In the genomic region with DNA sequence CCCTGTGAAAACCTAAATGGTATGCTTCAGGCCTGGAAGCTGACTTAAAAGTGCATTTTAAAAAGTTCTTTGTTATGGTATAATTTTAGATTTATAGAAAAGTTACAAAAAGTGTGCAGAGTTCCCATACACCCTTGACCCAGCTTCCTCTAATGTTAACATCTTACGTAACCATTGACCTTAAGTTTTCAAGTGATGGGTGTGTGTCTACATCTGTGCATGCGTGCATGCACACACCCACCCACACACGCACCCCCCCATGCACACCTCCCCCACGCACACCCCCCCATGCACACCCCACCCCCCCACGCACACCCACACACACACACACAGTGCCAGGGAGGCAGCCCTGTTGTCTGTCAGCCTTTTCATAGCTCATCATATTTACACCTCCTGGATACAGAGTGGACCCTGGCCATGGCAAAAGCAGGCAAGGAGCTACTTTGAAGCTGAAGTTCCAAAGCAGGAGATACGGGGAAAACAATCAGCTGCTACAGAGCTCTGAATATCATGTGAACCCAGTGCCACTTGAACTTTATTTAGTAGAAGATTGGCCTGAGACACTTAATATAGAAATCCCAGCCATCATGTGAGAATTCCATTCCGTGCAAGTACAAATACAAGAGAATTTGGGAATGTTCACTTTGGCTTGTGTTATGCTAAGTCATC, we compare ENCODE assay signal across 2 cellular contexts.
TF ChIP-seq lines count a peak whose summit lies in the region.

No MANE protein-coding gene starts in this region.

TF ChIP-seq in GM23338, 12 proteins besides CTCF, POLR2A, EP300 and RAD21 (continued from another document and continues in another):
- TF ChIP-seq, protein P1, sequence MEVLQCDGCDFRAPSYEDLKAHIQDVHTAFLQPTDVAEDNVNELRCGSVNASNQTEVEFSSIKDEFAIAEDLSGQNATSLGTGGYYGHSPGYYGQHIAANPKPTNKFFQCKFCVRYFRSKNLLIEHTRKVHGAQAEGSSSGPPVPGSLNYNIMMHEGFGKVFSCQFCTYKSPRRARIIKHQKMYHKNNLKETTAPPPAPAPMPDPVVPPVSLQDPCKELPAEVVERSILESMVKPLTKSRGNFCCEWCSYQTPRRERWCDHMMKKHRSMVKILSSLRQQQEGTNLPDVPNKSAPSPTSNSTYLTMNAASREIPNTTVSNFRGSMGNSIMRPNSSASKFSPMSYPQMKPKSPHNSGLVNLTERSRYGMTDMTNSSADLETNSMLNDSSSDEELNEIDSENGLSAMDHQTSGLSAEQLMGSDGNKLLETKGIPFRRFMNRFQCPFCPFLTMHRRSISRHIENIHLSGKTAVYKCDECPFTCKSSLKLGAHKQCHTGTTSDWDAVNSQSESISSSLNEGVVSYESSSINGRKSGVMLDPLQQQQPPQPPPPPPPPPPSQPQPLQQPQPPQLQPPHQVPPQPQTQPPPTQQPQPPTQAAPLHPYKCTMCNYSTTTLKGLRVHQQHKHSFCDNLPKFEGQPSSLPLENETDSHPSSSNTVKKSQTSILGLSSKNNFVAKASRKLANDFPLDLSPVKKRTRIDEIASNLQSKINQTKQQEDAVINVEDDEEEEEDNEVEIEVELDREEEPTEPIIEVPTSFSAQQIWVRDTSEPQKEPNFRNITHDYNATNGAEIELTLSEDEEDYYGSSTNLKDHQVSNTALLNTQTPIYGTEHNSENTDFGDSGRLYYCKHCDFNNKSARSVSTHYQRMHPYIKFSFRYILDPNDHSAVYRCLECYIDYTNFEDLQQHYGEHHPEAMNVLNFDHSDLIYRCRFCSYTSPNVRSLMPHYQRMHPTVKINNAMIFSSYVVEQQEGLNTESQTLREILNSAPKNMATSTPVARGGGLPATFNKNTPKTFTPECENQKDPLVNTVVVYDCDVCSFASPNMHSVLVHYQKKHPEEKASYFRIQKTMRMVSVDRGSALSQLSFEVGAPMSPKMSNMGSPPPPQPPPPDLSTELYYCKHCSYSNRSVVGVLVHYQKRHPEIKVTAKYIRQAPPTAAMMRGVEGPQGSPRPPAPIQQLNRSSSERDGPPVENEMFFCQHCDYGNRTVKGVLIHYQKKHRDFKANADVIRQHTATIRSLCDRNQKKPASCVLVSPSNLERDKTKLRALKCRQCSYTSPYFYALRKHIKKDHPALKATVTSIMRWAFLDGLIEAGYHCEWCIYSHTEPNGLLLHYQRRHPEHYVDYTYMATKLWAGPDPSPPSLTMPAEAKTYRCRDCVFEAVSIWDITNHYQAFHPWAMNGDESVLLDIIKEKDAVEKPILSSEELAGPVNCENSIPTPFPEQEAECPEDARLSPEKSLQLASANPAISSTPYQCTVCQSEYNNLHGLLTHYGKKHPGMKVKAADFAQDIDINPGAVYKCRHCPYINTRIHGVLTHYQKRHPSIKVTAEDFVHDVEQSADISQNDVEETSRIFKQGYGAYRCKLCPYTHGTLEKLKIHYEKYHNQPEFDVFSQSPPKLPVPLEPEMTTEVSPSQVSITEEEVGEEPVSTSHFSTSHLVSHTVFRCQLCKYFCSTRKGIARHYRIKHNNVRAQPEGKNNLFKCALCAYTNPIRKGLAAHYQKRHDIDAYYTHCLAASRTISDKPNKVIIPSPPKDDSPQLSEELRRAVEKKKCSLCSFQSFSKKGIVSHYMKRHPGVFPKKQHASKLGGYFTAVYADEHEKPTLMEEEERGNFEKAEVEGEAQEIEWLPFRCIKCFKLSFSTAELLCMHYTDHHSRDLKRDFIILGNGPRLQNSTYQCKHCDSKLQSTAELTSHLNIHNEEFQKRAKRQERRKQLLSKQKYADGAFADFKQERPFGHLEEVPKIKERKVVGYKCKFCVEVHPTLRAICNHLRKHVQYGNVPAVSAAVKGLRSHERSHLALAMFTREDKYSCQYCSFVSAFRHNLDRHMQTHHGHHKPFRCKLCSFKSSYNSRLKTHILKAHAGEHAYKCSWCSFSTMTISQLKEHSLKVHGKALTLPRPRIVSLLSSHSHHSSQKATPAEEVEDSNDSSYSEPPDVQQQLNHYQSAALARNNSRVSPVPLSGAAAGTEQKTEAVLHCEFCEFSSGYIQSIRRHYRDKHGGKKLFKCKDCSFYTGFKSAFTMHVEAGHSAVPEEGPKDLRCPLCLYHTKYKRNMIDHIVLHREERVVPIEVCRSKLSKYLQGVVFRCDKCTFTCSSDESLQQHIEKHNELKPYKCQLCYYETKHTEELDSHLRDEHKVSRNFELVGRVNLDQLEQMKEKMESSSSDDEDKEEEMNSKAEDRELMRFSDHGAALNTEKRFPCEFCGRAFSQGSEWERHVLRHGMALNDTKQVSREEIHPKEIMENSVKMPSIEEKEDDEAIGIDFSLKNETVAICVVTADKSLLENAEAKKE (CRISPR knock-in tag; IDR thresholded peaks at IDR 0.05) = no peak
- no peak for TF ChIP-seq ZNF331 (CRISPR knock-in tag; IDR thresholded peaks at IDR 0.05; ENCODE audit: low read depth)
- no peak for TF ChIP-seq EZH2 (IDR thresholded peaks at IDR 0.05; ENCODE audit: low read depth, unreplicated experiment)
- no peak for TF ChIP-seq NANOG (IDR thresholded peaks at IDR 0.05; ENCODE audit: borderline replicate concordance)
- TF ChIP-seq CREB1 (CRISPR knock-in tag; IDR thresholded peaks at IDR 0.05; ENCODE audit: low read depth) = no peak
- TF ChIP-seq, protein P2, sequence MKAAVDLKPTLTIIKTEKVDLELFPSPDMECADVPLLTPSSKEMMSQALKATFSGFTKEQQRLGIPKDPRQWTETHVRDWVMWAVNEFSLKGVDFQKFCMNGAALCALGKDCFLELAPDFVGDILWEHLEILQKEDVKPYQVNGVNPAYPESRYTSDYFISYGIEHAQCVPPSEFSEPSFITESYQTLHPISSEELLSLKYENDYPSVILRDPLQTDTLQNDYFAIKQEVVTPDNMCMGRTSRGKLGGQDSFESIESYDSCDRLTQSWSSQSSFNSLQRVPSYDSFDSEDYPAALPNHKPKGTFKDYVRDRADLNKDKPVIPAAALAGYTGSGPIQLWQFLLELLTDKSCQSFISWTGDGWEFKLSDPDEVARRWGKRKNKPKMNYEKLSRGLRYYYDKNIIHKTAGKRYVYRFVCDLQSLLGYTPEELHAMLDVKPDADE (IDR thresholded peaks at IDR 0.05) = no peak
- TF ChIP-seq, protein P3, sequence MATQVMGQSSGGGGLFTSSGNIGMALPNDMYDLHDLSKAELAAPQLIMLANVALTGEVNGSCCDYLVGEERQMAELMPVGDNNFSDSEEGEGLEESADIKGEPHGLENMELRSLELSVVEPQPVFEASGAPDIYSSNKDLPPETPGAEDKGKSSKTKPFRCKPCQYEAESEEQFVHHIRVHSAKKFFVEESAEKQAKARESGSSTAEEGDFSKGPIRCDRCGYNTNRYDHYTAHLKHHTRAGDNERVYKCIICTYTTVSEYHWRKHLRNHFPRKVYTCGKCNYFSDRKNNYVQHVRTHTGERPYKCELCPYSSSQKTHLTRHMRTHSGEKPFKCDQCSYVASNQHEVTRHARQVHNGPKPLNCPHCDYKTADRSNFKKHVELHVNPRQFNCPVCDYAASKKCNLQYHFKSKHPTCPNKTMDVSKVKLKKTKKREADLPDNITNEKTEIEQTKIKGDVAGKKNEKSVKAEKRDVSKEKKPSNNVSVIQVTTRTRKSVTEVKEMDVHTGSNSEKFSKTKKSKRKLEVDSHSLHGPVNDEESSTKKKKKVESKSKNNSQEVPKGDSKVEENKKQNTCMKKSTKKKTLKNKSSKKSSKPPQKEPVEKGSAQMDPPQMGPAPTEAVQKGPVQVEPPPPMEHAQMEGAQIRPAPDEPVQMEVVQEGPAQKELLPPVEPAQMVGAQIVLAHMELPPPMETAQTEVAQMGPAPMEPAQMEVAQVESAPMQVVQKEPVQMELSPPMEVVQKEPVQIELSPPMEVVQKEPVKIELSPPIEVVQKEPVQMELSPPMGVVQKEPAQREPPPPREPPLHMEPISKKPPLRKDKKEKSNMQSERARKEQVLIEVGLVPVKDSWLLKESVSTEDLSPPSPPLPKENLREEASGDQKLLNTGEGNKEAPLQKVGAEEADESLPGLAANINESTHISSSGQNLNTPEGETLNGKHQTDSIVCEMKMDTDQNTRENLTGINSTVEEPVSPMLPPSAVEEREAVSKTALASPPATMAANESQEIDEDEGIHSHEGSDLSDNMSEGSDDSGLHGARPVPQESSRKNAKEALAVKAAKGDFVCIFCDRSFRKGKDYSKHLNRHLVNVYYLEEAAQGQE (IDR thresholded peaks at IDR 0.05; ENCODE audit: unreplicated experiment) = no peak
- no peak for TF ChIP-seq JUNB (IDR thresholded peaks at IDR 0.05; ENCODE audit: unreplicated experiment)

TF ChIP-seq in WTC11, 78 proteins besides CTCF, POLR2A, EP300 and RAD21 (continued from another document):
- TF ChIP-seq TEAD4 (CRISPR knock-in tag; IDR thresholded peaks at IDR 0.05) (no peak), SMAD3 (CRISPR knock-in tag; IDR thresholded peaks at IDR 0.05; ENCODE audit: borderline replicate concordance) (no peak), ZNF423 (CRISPR knock-in tag; IDR thresholded peaks at IDR 0.05) (no peak), MXD4 (CRISPR knock-in tag; IDR thresholded peaks at IDR 0.05; ENCODE audit: borderline replicate concordance) (no peak)
- TF ChIP-seq, protein P4, sequence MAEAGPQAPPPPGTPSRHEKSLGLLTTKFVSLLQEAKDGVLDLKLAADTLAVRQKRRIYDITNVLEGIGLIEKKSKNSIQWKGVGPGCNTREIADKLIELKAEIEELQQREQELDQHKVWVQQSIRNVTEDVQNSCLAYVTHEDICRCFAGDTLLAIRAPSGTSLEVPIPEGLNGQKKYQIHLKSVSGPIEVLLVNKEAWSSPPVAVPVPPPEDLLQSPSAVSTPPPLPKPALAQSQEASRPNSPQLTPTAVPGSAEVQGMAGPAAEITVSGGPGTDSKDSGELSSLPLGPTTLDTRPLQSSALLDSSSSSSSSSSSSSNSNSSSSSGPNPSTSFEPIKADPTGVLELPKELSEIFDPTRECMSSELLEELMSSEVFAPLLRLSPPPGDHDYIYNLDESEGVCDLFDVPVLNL (CRISPR knock-in tag; IDR thresholded peaks at IDR 0.05; ENCODE audit: borderline replicate concordance, low read depth) = no peak
- TF ChIP-seq, protein P5, sequence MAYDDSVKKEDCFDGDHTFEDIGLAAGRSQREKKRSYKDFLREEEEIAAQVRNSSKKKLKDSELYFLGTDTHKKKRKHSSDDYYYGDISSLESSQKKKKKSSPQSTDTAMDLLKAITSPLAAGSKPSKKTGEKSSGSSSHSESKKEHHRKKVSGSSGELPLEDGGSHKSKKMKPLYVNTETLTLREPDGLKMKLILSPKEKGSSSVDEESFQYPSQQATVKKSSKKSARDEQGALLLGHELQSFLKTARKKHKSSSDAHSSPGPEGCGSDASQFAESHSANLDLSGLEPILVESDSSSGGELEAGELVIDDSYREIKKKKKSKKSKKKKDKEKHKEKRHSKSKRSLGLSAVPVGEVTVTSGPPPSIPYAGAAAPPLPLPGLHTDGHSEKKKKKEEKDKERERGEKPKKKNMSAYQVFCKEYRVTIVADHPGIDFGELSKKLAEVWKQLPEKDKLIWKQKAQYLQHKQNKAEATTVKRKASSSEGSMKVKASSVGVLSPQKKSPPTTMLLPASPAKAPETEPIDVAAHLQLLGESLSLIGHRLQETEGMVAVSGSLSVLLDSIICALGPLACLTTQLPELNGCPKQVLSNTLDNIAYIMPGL (CRISPR knock-in tag; IDR thresholded peaks at IDR 0.05) = no peak
- TF ChIP-seq, protein P6, sequence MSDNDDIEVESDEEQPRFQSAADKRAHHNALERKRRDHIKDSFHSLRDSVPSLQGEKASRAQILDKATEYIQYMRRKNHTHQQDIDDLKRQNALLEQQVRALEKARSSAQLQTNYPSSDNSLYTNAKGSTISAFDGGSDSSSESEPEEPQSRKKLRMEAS (CRISPR knock-in tag; IDR thresholded peaks at IDR 0.05) = no peak
TF ChIP-seq in WTC11: peak in this region for 0.
